In the genomic region with DNA sequence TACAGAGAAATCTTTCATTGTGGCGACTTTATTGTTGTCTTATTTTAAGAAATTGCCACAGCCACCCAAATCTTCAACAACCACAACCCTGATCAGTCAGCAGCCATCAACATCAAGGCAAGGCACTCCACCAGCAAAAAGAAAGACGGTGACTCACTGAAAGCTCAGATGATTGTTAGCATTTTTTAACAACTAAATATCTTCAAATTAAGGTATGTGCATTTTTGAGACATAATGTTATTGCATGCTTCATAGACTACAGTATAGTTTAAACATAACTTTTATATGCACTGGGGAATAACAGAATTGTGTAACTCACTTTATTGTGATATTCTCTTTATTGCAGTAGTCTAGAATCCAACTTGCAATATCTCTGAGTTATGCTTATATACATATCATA, we compare ENCODE assay signal across 1 cellular context.
TF ChIP-seq lines count a peak whose summit lies in the region.

No MANE protein-coding gene starts in this region.

TF ChIP-seq in SK-N-SH treated with all-trans-retinoic acid at 6 μM for 48 hours, 23 proteins besides CTCF, POLR2A, EP300 and RAD21 (continued from another document):
- TF ChIP-seq, protein P1, sequence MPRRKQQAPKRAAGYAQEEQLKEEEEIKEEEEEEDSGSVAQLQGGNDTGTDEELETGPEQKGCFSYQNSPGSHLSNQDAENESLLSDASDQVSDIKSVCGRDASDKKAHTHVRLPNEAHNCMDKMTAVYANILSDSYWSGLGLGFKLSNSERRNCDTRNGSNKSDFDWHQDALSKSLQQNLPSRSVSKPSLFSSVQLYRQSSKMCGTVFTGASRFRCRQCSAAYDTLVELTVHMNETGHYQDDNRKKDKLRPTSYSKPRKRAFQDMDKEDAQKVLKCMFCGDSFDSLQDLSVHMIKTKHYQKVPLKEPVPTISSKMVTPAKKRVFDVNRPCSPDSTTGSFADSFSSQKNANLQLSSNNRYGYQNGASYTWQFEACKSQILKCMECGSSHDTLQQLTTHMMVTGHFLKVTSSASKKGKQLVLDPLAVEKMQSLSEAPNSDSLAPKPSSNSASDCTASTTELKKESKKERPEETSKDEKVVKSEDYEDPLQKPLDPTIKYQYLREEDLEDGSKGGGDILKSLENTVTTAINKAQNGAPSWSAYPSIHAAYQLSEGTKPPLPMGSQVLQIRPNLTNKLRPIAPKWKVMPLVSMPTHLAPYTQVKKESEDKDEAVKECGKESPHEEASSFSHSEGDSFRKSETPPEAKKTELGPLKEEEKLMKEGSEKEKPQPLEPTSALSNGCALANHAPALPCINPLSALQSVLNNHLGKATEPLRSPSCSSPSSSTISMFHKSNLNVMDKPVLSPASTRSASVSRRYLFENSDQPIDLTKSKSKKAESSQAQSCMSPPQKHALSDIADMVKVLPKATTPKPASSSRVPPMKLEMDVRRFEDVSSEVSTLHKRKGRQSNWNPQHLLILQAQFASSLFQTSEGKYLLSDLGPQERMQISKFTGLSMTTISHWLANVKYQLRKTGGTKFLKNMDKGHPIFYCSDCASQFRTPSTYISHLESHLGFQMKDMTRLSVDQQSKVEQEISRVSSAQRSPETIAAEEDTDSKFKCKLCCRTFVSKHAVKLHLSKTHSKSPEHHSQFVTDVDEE (CRISPR knock-in tag; IDR thresholded peaks at IDR 0.05): no peak
- TF ChIP-seq ARNTL (CRISPR knock-in tag; IDR thresholded peaks at IDR 0.05; ENCODE audit: borderline replicate concordance, low read depth) (no peak), TOX (CRISPR knock-in tag; IDR thresholded peaks at IDR 0.05; ENCODE audit: borderline replicate concordance) (no peak), ZNF8 (CRISPR knock-in tag; IDR thresholded peaks at IDR 0.05) (no peak), ZNF70 (CRISPR knock-in tag; IDR thresholded peaks at IDR 0.05) (no peak)
